1 cellular context compared by ENCODE assay signal in genomic region chr6:80540700-80541099, GRCh38.
TF ChIP-seq lines count a peak whose summit lies in the region.

No MANE protein-coding gene starts in this region.

TF ChIP-seq in SK-N-SH, 30 proteins besides CTCF, POLR2A, EP300 and RAD21:
- TF ChIP-seq PBX3 (IDR thresholded peaks at IDR 0.05), result no peak
- TF ChIP-seq REST (IDR thresholded peaks at IDR 0.05; ENCODE audit: low read depth, low read length), result no peak
- no peak for TF ChIP-seq IRF3 (IDR thresholded peaks at IDR 0.05; ENCODE audit: low read depth, low read length)
- TF ChIP-seq POLR2AphosphoS5 (IDR thresholded peaks at IDR 0.05; ENCODE audit: low read depth, low read length), result no peak
- TF ChIP-seq MAX (IDR thresholded peaks at IDR 0.05; ENCODE audit: low read depth), result no peak
- TF ChIP-seq TCF12 (IDR thresholded peaks at IDR 0.05), result no peak
